9 cellular contexts compared by ENCODE assay signal in genomic region chr10:6145979-6146432, GRCh38.
A peak's percentile ranks its signal among the peaks of the same experiment; 100 is the strongest.
DNase-seq lines count a peak whose midpoint lies in the region; ATAC-seq and TF ChIP-seq lines count a peak whose summit lies in the region.
"Had no signal": no experiment of that assay in that cellular context is flagged by ENCODE, and none has a peak within 500 bp of the region (broad histone marks: within the 10 kb centered on the region; RNA-seq: fewer than 3 reads in every experiment).

No MANE protein-coding gene starts in this region.

- TF ChIP-seq CTCF in MM.1S (IDR thresholded peaks at IDR 0.05; ENCODE audit: low read length) (no peak), nephron progenitor cell (IDR thresholded peaks at IDR 0.05) (no peak)

- peak overlapping the region; percentile 75 to 90 (median 86) for H3K4me3 ChIP-seq in BLaER1 treated with 17β-estradiol and CSF1 and Interleukin-3, amounts not matched to agents 10 nM and 100 nM
- no peak overlapping the region for H3K4me3 ChIP-seq in MM.1S (ENCODE audit: low read length)
- peak overlapping the region; percentile 80 for H3K4me3 ChIP-seq in effector memory CD4-positive, alpha-beta T cell (ENCODE audit: insufficient read depth, low read depth, low read length, poor library complexity, severe bottlenecking)

- peaks cover 68% of the 10 kb centered on the region for H3K4me1 Mint-ChIP-seq in nephron progenitor cell

- no peaks in the 10 kb centered on the region for H3K9me3 Mint-ChIP-seq in nephron progenitor cell

- H3K9ac ChIP-seq in BLaER1 treated with 17β-estradiol and CSF1 and Interleukin-3, amounts not matched to agents 10 nM and 100 nM, result peak overlapping the region; percentile 82 to 98 (median 91)
- no peak overlapping the region for H3K9ac ChIP-seq in MM.1S (ENCODE audit: low read length)

- H3K27me3 ChIP-seq in BLaER1 treated with 17β-estradiol and CSF1 and Interleukin-3, amounts not matched to agents 10 nM and 100 nM, result no peaks in the 10 kb centered on the region
- H3K27me3 ChIP-seq in MM.1S (replicated peaks; ENCODE audit: insufficient read depth, low read length), result no peaks in the 10 kb centered on the region; the same call in 1 of the 2 replicates
- H3K27me3 ChIP-seq in effector memory CD4-positive, alpha-beta T cell (replicated peaks; ENCODE audit: control insufficient read depth, insufficient read depth, low read length, poor library complexity, severe bottlenecking), result no peaks in the 10 kb centered on the region

- peak overlapping the region; percentile 91 to 100 (median 98) for H3K4me2 ChIP-seq in BLaER1 treated with 17β-estradiol and CSF1 and Interleukin-3, amounts not matched to agents 10 nM and 100 nM
- peak overlapping the region; percentile 98; the same call in 1 of the 2 replicates for H3K4me2 ChIP-seq in MM.1S (ENCODE audit: low read depth, low read length)

- no peak for DNase-seq in MM.1S
- DNase-seq in effector memory CD4-positive, alpha-beta T cell, result no peak
- DNase-seq in nephron progenitor cell, result no peak
- no peak for DNase-seq in NCI-H1048 (lab: John Stamatoyannopoulos, UW)
- no peak for DNase-seq in pons (ENCODE audit: low spot score)
- DNase-seq in SW 1271 (lab: John Stamatoyannopoulos, UW), result no peak
- DNase-seq: OCI-M1 had no signal

- peaks cover 28 to 50% (median 42%) of the 10 kb centered on the region in 11 experiments; a peak in 21 of 22 replicates for H4K20me1 ChIP-seq in BLaER1 treated with 17β-estradiol and CSF1 and Interleukin-3, amounts not matched to agents 10 nM and 100 nM
- H4K20me1 ChIP-seq in MM.1S (ENCODE audit: insufficient read depth, low read length), result no peaks in the 10 kb centered on the region

- H3F3A ChIP-seq in MM.1S (ENCODE audit: insufficient read depth, low read length), result peaks cover under 1% of the 10 kb centered on the region; the same call in 1 of the 2 replicates

- peaks cover 12% of the 10 kb centered on the region for H3K27me3 Mint-ChIP-seq in nephron progenitor cell (ENCODE audit: low read depth, poor library complexity)

- H3K27ac ChIP-seq in BLaER1 treated with 17β-estradiol and CSF1 and Interleukin-3, amounts not matched to agents 10 nM and 100 nM, result peak overlapping the region in 10 of 11 experiments; percentile 82 to 97 (median 91); a peak in 21 of 22 replicates
- no peak overlapping the region for H3K27ac ChIP-seq in MM.1S (ENCODE audit: low read length)
- peak overlapping the region; percentile 89 for H3K27ac ChIP-seq in effector memory CD4-positive, alpha-beta T cell (ENCODE audit: insufficient read depth, low read length, poor library complexity, severe bottlenecking)

- H3K4me3 Mint-ChIP-seq in nephron progenitor cell, result peak overlapping the region; percentile 77

- no peak overlapping the region for H2AFZ ChIP-seq in MM.1S (ENCODE audit: low read length)

- peaks cover 8% of the 10 kb centered on the region; the same call in 1 of the 2 replicates for H3K79me2 ChIP-seq in MM.1S (ENCODE audit: low read length)

- no peaks in the 10 kb centered on the region for H3K9me2 ChIP-seq in MM.1S (replicated peaks; ENCODE audit: insufficient read depth, low read length)

- ATAC-seq in GM21737 (IDR thresholded peaks at IDR 0.05; ENCODE audit: unreplicated experiment), result no peak

- H3K4me1 ChIP-seq in BLaER1 treated with 17β-estradiol and CSF1 and Interleukin-3, amounts not matched to agents 10 nM and 100 nM, result peaks cover 82 to 93% (median 88%) of the 10 kb centered on the region in 10 experiments
- H3K4me1 ChIP-seq in MM.1S (ENCODE audit: low read length), result peaks cover 4% of the 10 kb centered on the region
- H3K4me1 ChIP-seq in effector memory CD4-positive, alpha-beta T cell (ENCODE audit: control insufficient read depth, insufficient read depth, low read length, poor library complexity, severe bottlenecking), result peaks cover 44% of the 10 kb centered on the region

- no peaks in the 10 kb centered on the region for H3K9me3 ChIP-seq in BLaER1 treated with 17β-estradiol and CSF1 and Interleukin-3, amounts not matched to agents 10 nM and 100 nM (replicated peaks in 1 of 11)
- H3K9me3 ChIP-seq in MM.1S (replicated peaks; ENCODE audit: insufficient read depth, low read length), result no peaks in the 10 kb centered on the region
- H3K9me3 ChIP-seq in effector memory CD4-positive, alpha-beta T cell (ENCODE audit: control insufficient read depth, low read length), result no peaks in the 10 kb centered on the region

- peaks cover 26% of the 10 kb centered on the region for H3K36me3 Mint-ChIP-seq in nephron progenitor cell (ENCODE audit: low read depth)

- peaks cover 0 to 19% (median 7%) of the 10 kb centered on the region in 11 experiments; a peak in 6 of 22 replicates for H3K36me3 ChIP-seq in BLaER1 treated with 17β-estradiol and CSF1 and Interleukin-3, amounts not matched to agents 10 nM and 100 nM
- H3K36me3 ChIP-seq in MM.1S (replicated peaks; ENCODE audit: insufficient read depth, low read length), result no peaks in the 10 kb centered on the region
- H3K36me3 ChIP-seq in effector memory CD4-positive, alpha-beta T cell (ENCODE audit: control insufficient read depth, insufficient read depth, low read length), result no peaks in the 10 kb centered on the region

- no peak overlapping the region for H3K27ac Mint-ChIP-seq in nephron progenitor cell
